Comparison of ENCODE assay signal across 9 cellular contexts in genomic region chr3:5017953-5018531, GRCh38. TPM values are rescaled to one million over a fixed set of nuclear protein-coding genes. Genes with fewer than 3 reads are reported as not detected.
DNase-seq lines count a peak whose midpoint lies in the region; ATAC-seq, FAIRE-seq and TF ChIP-seq lines count a peak whose summit lies in the region.
"Had no signal": no experiment of that assay in that cellular context is flagged by ENCODE, and none has a peak within 500 bp of the region (broad histone marks: within the 10 kb centered on the region; RNA-seq: fewer than 3 reads in every experiment).

No MANE protein-coding gene starts in this region.

- intact Hi-C loops in breast epithelium (cut with DNase I; ENCODE audit: low total_unique reads) = no loop called here

- ATAC-seq in GM21423 (IDR thresholded peaks at IDR 0.05; ENCODE audit: unreplicated experiment) = no peak

- peak; percentile 24 for DNase-seq in activated effector memory CD4-positive, alpha-beta T cell treated with Interleukin-2 at 50 U/mL for 16 hours
- DNase-seq in activated effector memory CD4-positive, alpha-beta T cell treated with anti-CD3 and anti-CD28 coated beads, Interleukin-2, amount 50 U/mL, for 16 hours = no peak
- DNase-seq in breast epithelium (ENCODE audit: low spot score in 2 of 2) = no peak
- DNase-seq in lung microvascular endothelial cell (ENCODE audit: low read depth in 2 of 2) = peak; percentile 32 to 37
- DNase-seq in H54 (ENCODE audit: insufficient read length, low spot score) = no peak
- no peak for DNase-seq in GM19240 (ENCODE audit: insufficient read length, low spot score)

- TF ChIP-seq POLR2A in breast epithelium (IDR thresholded peaks at IDR 0.05) (no peak), H54 (IDR thresholded peaks at IDR 0.05; ENCODE audit: low read depth, low read length) (no peak)

- TF ChIP-seq CTCF in breast epithelium (IDR thresholded peaks at IDR 0.05) = no peak

- H3K27me3 ChIP-seq in breast epithelium = no peaks in the 10 kb centered on the region

- no peak for FAIRE-seq in H54 (lab: Jason Lieb, UNC)

- H3K4me1 ChIP-seq in breast epithelium = no peaks in the 10 kb centered on the region
- H3K4me1 ChIP-seq in urinary bladder (ENCODE audit: insufficient read depth) = no peaks in the 10 kb centered on the region

- H3K27ac ChIP-seq in breast epithelium = peak overlapping the region; percentile 14 to 62
- H3K27ac ChIP-seq in urinary bladder (ENCODE audit: low read depth) = peak overlapping the region; percentile 61
- H3K27ac ChIP-seq: HL-60 had no signal

- no peaks in the 10 kb centered on the region for H3K36me3 ChIP-seq in breast epithelium
- H3K36me3 ChIP-seq in urinary bladder (ENCODE audit: insufficient read depth) = no peaks in the 10 kb centered on the region

- no peaks in the 10 kb centered on the region for H3K9me3 ChIP-seq in breast epithelium

- no peak overlapping the region for H3K4me3 ChIP-seq in breast epithelium
- H3K4me3 ChIP-seq in urinary bladder (ENCODE audit: low read depth, low read length) = no peak overlapping the region

- 60% methylated on average over 8 of the region's 8 CpGs for WGBS in urinary bladder

RNA-seq across cellular contexts. Expression of gene BHLHE40, which starts 38.8 kb away (rescaled TPM):
- 100 to 1,000 TPM in 2 of 3 donors, 10 to 100 TPM in 1; 13.8 to 177 (median 135) TPM for total RNA-seq in breast epithelium
- total RNA-seq in lung microvascular endothelial cell = 7.8 and 9.7 TPM in 2 replicates
- 35.7 TPM for total RNA-seq in urinary bladder
- polyA plus RNA-seq in urinary bladder = 57.4 TPM

Comparison
In these comparisons a context has a peak if more than half of its experiments do, and no peak if none do; other contexts are left out.
1. DNase-seq: peak in activated effector memory CD4-positive, alpha-beta T cell treated with Interleukin-2 at 50 U/mL for 16 hours (single experiment) and lung microvascular endothelial cell (2 of 2); none in activated effector memory CD4-positive, alpha-beta T cell treated with anti-CD3 and anti-CD28 coated beads, Interleukin-2, amount 50 U/mL, for 16 hours (single experiment), breast epithelium (0 of 2), H54 (single experiment) and GM19240 (single experiment).